30 cellular contexts compared by ENCODE assay signal in genomic region chr2:222887124-222887523, GRCh38. TPM values are rescaled to one million over a fixed set of nuclear protein-coding genes. Genes with fewer than 3 reads are reported as not detected.
DNase-seq lines count a peak whose midpoint lies in the region; ATAC-seq and TF ChIP-seq lines count a peak whose summit lies in the region.
"Had no signal": no experiment of that assay in that cellular context is flagged by ENCODE, and none has a peak within 500 bp of the region (broad histone marks: within the 10 kb centered on the region; RNA-seq: fewer than 3 reads in every experiment).

No MANE protein-coding gene starts in this region.

- H2AFZ ChIP-seq in SK-N-SH (ENCODE audit: low read depth) (no peak overlapping the region), IMR-90 (replicated peaks; ENCODE audit: low read length, poor library complexity) (no peak overlapping the region), osteoblast (ENCODE audit: low read length) (no peak overlapping the region)

- peaks cover 3% of the 10 kb centered on the region for H3F3A ChIP-seq in SK-N-SH (replicated peaks; ENCODE audit: insufficient read depth)

- H3K18ac ChIP-seq in IMR-90 (ENCODE audit: low read depth, low read length): no peak overlapping the region

- H2AK5ac ChIP-seq in IMR-90 (ENCODE audit: low read depth, low read length): no peak overlapping the region

- no peak overlapping the region for H3K4ac ChIP-seq in IMR-90 (ENCODE audit: low read depth, low read length)

- BruUV-seq in IMR-90 (replicated peaks; lab: Mats Ljungman, UMichigan): no TSS peak

- H3K79me2 ChIP-seq in SK-N-SH (ENCODE audit: insufficient read depth) (peaks cover 66% of the 10 kb centered on the region), osteoblast (ENCODE audit: insufficient read depth, low read length) (peaks cover 98% of the 10 kb centered on the region)

- TF ChIP-seq EP300 in SK-N-SH (IDR thresholded peaks at IDR 0.05; ENCODE audit: borderline replicate concordance in 1 of 2, low read depth in 1 of 2, low read length in 1 of 2): no peak

- H4K20me1 ChIP-seq in SK-N-SH (ENCODE audit: insufficient read depth) (peaks cover 26% of the 10 kb centered on the region), IMR-90 (ENCODE audit: insufficient read depth, low read length) (peaks cover 62% of the 10 kb centered on the region; the same call in 1 of the 2 replicates), osteoblast (ENCODE audit: insufficient read depth, low read length) (peaks cover 22% of the 10 kb centered on the region)

- H2BK120ac ChIP-seq in IMR-90 (ENCODE audit: low read depth, low read length): no peak overlapping the region

- H3K27me3 ChIP-seq in SK-N-SH (ENCODE audit: insufficient read depth): no peaks in the 10 kb centered on the region
- H3K27me3 ChIP-seq in IMR-90 (ENCODE audit: control insufficient read depth, insufficient read depth, low read length): no peaks in the 10 kb centered on the region
- H3K27me3 ChIP-seq in osteoblast (ENCODE audit: insufficient read depth, low read length): no peaks in the 10 kb centered on the region
- H3K27me3 ChIP-seq in brain microvascular endothelial cell (replicated peaks): no peaks in the 10 kb centered on the region
- H3K27me3 ChIP-seq: SJCRH30, transverse colon had no signal

- H3K36me3 ChIP-seq in SK-N-SH (replicated peaks in 1 of 2; ENCODE audit: control insufficient read depth in 1 of 2, insufficient read depth in 2 of 2, low read length in 1 of 2) (peaks cover 0 to 5% of the 10 kb centered on the region in 2 experiments), IMR-90 (ENCODE audit: control insufficient read depth, insufficient read depth, low read length) (peaks cover 5% of the 10 kb centered on the region), osteoblast (ENCODE audit: insufficient read depth, low read length) (no peaks in the 10 kb centered on the region), brain microvascular endothelial cell (replicated peaks) (peaks cover 4% of the 10 kb centered on the region)
- H3K36me3 ChIP-seq: transverse colon had no signal

- TF ChIP-seq RAD21 in SK-N-SH (IDR thresholded peaks at IDR 0.05; ENCODE audit: low read length) (no peak), IMR-90 (IDR thresholded peaks at IDR 0.05; ENCODE audit: low read length) (no peak)

- 100% methylated on average over 1 of the region's 1 CpG for WGBS in SK-N-SH (ENCODE audit: low lambda C conversion rate)
- 67% methylated on average over 1 of the region's 1 CpG; no CpG with 5 or more reads in 1 of the 2 experiments for WGBS in IMR-90 (ENCODE audit: extremely low coverage in 2 of 2, insufficient read length in 1 of 2), 2 experiments

- no peaks in the 10 kb centered on the region for H3K9me3 ChIP-seq in SK-N-SH
- no peaks in the 10 kb centered on the region for H3K9me3 ChIP-seq in IMR-90 (ENCODE audit: control insufficient read depth, insufficient read depth, low read length)
- H3K9me3 ChIP-seq in osteoblast (ENCODE audit: low read depth, low read length): no peaks in the 10 kb centered on the region
- H3K9me3 ChIP-seq: SJCRH30, transverse colon had no signal

- TF ChIP-seq CTCF in SK-N-SH (IDR thresholded peaks at IDR 0.05) (no peak), IMR-90 (conservative IDR thresholded peaks at IDR 0.05; ENCODE audit: low read depth, low read length) (no peak), osteoblast (IDR thresholded peaks at IDR 0.05; ENCODE audit: extremely low read depth, low read depth, low read length) (no peak), brain microvascular endothelial cell (IDR thresholded peaks at IDR 0.05; ENCODE audit: low read depth, low read length, missing control alignments) (no peak)

- no peak overlapping the region for H2BK15ac ChIP-seq in IMR-90 (ENCODE audit: low read depth, low read length)

- no peak overlapping the region for H2BK20ac ChIP-seq in IMR-90 (ENCODE audit: low read depth, low read length)

- intact Hi-C loops in IMR-90 (cut with micrococcal nuclease): no loop called here

- H2BK5ac ChIP-seq in IMR-90 (ENCODE audit: low read depth, low read length, poor library complexity, severe bottlenecking): no peak overlapping the region

- H3K4me2 ChIP-seq in SK-N-SH: no peak overlapping the region
- H3K4me2 ChIP-seq in IMR-90 (ENCODE audit: low read depth, low read length): no peak overlapping the region
- H3K4me2 ChIP-seq in osteoblast (ENCODE audit: insufficient read depth, low read length): peak overlapping the region; percentile 35

- ATAC-seq in SK-N-SH treated with all-trans-retinoic acid at 6 μM for 48 hours (no peak), IMR-90 (ENCODE audit: low read depth) (no peak), esophagus mucosa (peak; percentile 72), HG03139 (IDR thresholded peaks at IDR 0.05; ENCODE audit: unreplicated experiment) (no peak), GM18517 (IDR thresholded peaks at IDR 0.05; ENCODE audit: unreplicated experiment) (no peak)
- ATAC-seq: activated CD8-positive, alpha-beta memory T cell treated with anti-CD3 and anti-CD28 coated beads, Interleukin-2, amount 10 ng/mL, durations not matched to agents 7 days and 5 days; naive thymus-derived CD8-positive, alpha-beta T cell; T-cell; WTC11 had no signal

- no peaks in the 10 kb centered on the region for H3K9me2 ChIP-seq in SK-N-SH

- POLR2A ChIA-PET in SK-N-SH (lab: Yijun Ruan, JAX): no interaction called here
- POLR2A ChIA-PET in IMR-90 (lab: Charles Lee; ENCODE audit: unreplicated experiment): no interaction called here

- H3K9me1 ChIP-seq in IMR-90 (ENCODE audit: insufficient read depth, low read length): no peaks in the 10 kb centered on the region

- no peak overlapping the region for H3K56ac ChIP-seq in IMR-90 (ENCODE audit: extremely low read depth, insufficient read depth, low read length)

- H3K9ac ChIP-seq in SK-N-SH (no peak overlapping the region), IMR-90 (ENCODE audit: low read depth, low read length) (no peak overlapping the region)

- H4K5ac ChIP-seq in IMR-90 (ENCODE audit: low read depth, low read length): no peak overlapping the region

- in situ Hi-C loops in IMR-90 (cut with MboI; ENCODE audit: low sequenced_read_pairs) (no loop called here), brain microvascular endothelial cell (cut with HindIII; ENCODE audit: low pct_ligation_motif_present, low sequenced_read_pairs) (no loop called here)

- H2AK9ac ChIP-seq in IMR-90 (replicated peaks; ENCODE audit: low read depth, low read length, poor library complexity): no peak overlapping the region

- DNase-seq in SK-N-SH (no peak), IMR-90 (peak; percentile 56), osteoblast (ENCODE audit: insufficient read length, low spot score, missing footprints) (no peak), brain microvascular endothelial cell (no peak)
- DNase-seq: activated CD4-positive, alpha-beta T cell treated with anti-CD3 and anti-CD28 coated beads, Interleukin-2, amount 50 U/mL, for 1 hour; activated CD8-positive, alpha-beta memory T cell treated with anti-CD3 and anti-CD28 coated beads, Interleukin-2, amount 10 ng/mL, durations not matched to agents 7 days and 5 days; activated naive CD4-positive, alpha-beta T cell; amygdala; C1 segment of cervical spinal cord; DMS153; effector CD4-positive, alpha-beta T cell; head of caudate nucleus; kidney; midbrain; MV-4-11; naive thymus-derived CD8-positive, alpha-beta T cell; NCI-H1436 treated with DMSO at 0.1 percent for 48 hours; NCI-H345; occipital lobe; SJCRH30; stimulated activated CD4-positive, alpha-beta T cell treated with anti-CD3 and anti-CD28 coated beads, Interleukin-15, amount 100 ng/mL, for 24 hours; stimulated activated CD4-positive, alpha-beta T cell treated with anti-CD3 and anti-CD28 coated beads, Interleukin-4, amount 100 ng/mL, for 4 hours; T-cell; transverse colon had no signal

- H3K4me1 ChIP-seq in SK-N-SH (ENCODE audit: control insufficient read depth in 1 of 2, insufficient read depth in 2 of 2, low read depth in 1 of 2, low read length in 1 of 2) (peaks cover 21 to 28% of the 10 kb centered on the region in 2 experiments; a peak in 3 of 4 replicates), IMR-90 (ENCODE audit: control insufficient read depth, insufficient read depth, low read length) (peaks cover 12% of the 10 kb centered on the region), osteoblast (ENCODE audit: insufficient read depth, low read length) (peaks cover 32% of the 10 kb centered on the region)

- CTCF ChIA-PET in SK-N-SH (lab: Yijun Ruan, JAX) (interaction anchor here (1.5 kb wide), 1 partner anchor 16 kb away, joined by 5 read pairs; no protein-coding TSS in a partner anchor), IMR-90 (lab: Yijun Ruan, JAX) (no interaction called here)

- H3K4me3 ChIP-seq in SK-N-SH (ENCODE audit: low read depth in 2 of 2, low read length in 1 of 2) (no peak overlapping the region), IMR-90 (ENCODE audit: insufficient read depth, low read depth, low read length) (no peak overlapping the region), osteoblast (ENCODE audit: insufficient read depth, low read length) (no peak overlapping the region), brain microvascular endothelial cell (ENCODE audit: low read depth, low read length) (no peak overlapping the region)
- H3K4me3 ChIP-seq: SJCRH30, transverse colon had no signal

- dilution Hi-C loops in IMR-90 (cut with HindIII; ENCODE audit: low sequenced_read_pairs, unreplicated experiment): no loop called here

- no peak overlapping the region for H4K8ac ChIP-seq in IMR-90 (ENCODE audit: low read depth in 2 of 2, low read length in 2 of 2)

- peaks cover 22 to 62% of the 10 kb centered on the region in 2 experiments for H3K79me1 ChIP-seq in IMR-90 (ENCODE audit: low read depth in 1 of 2, low read length in 2 of 2)

- no peak overlapping the region for H3K14ac ChIP-seq in IMR-90 (replicated peaks; ENCODE audit: low read depth, low read length)

- H3K23ac ChIP-seq in IMR-90 (ENCODE audit: low read depth, low read length): no peak overlapping the region

- H4K91ac ChIP-seq in IMR-90 (ENCODE audit: insufficient read depth, low read depth, low read length): no peak overlapping the region

- H3K27ac ChIP-seq in SK-N-SH (ENCODE audit: low read depth in 2 of 2, low read length in 1 of 2) (no peak overlapping the region), IMR-90 (ENCODE audit: insufficient read depth, low read length) (no peak overlapping the region), osteoblast (ENCODE audit: low read depth, low read length) (no peak overlapping the region), brain microvascular endothelial cell (no peak overlapping the region)
- H3K27ac ChIP-seq: 22Rv1, SJCRH30, transverse colon had no signal

- no peak for TF ChIP-seq POLR2A in IMR-90 (IDR thresholded peaks at IDR 0.05; ENCODE audit: low read depth, low read length)

TF ChIP-seq in SK-N-SH treated with all-trans-retinoic acid at 6 μM for 48 hours, 23 proteins besides CTCF, POLR2A, EP300 and RAD21 (continues in another document):
- no peak for TF ChIP-seq ZC3H10 (CRISPR knock-in tag; IDR thresholded peaks at IDR 0.05)

RNA-seq across cellular contexts. Expression of gene ACSL3, which starts 26.3 kb away (rescaled TPM):
- polyA plus RNA-seq in SK-N-SH (2012; rRNA removed) (15.7 and 25.2 TPM in 2 replicates), IMR-90 (2012; rRNA removed) (29.2 and 31.0 TPM in 2 replicates)
- polyA plus RNA-seq in SK-N-SH (2012; cell fraction: cytosol; rRNA removed): 23.5 and 24.5 TPM in 2 replicates
- 9.1 and 18.4 TPM in 2 replicates for polyA plus RNA-seq in SK-N-SH (2012; cell fraction: nucleus; rRNA removed)
- total RNA-seq in IMR-90 (2012; rRNA removed) (84.2 and 96.4 TPM in 2 replicates), esophagus mucosa (125 TPM), osteoblast (166 and 170 TPM in 2 replicates)
- 15.5 and 19.7 TPM in 2 replicates for polyA plus RNA-seq in IMR-90 (2012; cell fraction: cytosol; rRNA removed)
- polyA plus RNA-seq in IMR-90 (2012; cell fraction: nucleus; rRNA removed; ENCODE audit: low replicate concordance): 8.8 and 31.8 TPM in 2 replicates
